12 cellular contexts compared by ENCODE assay signal in the genomic region with DNA sequence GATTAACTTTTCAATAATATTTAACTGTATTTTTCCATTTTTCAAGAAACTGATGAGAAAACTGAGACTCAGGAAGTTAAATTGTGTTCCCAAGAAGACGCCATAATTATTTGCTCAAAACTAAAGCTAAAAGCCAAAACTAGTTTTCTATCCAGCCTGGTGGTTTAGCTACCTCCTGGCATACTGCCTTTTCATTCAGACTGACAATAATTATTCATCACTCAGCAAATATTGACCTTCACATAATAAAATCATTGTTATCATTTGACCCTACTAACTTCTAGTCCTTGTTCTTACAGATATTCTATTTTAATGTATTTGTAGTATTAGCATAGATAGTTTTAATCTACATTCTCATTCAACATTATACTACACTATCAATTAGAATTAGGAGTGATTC.
"Had no signal": no experiment of that assay in that cellular context is flagged by ENCODE, and none has a peak within 500 bp of the region (broad histone marks: within the 10 kb centered on the region; RNA-seq: fewer than 3 reads in every experiment).

No MANE protein-coding gene starts in this region.

- ATAC-seq: lower lobe of right lung; stimulated activated memory B cell treated with anti-CD40 and anti-IgM and Interleukin-4, amounts not matched to agents 10 μg/mL and 1 μg/mL and 100 μg/mL, for 72 hours had no signal

- H3K9ac ChIP-seq: parathyroid adenoma had no signal

- FAIRE-seq: small intestine had no signal

- DNase-seq: activated effector memory CD4-positive, alpha-beta T cell treated with Interleukin-2 at 50 U/mL for 16 hours; colonic mucosa; effector CD8-positive, alpha-beta T cell; hippocampal formation; lower lobe of right lung; naive B cell; retina; small intestine; tibial artery; uterus had no signal

- H3K27ac ChIP-seq: colonic mucosa, lower lobe of right lung, tibial artery, uterus had no signal

- H3K4me3 ChIP-seq: colonic mucosa, lower lobe of right lung, tibial artery, uterus had no signal

- H3K9me3 ChIP-seq: colonic mucosa, lower lobe of right lung, tibial artery, uterus had no signal

- H3K27me3 ChIP-seq: colonic mucosa, tibial artery, uterus had no signal

- H3K4me1 ChIP-seq: colonic mucosa, lower lobe of right lung, tibial artery, uterus had no signal

- H3K36me3 ChIP-seq: colonic mucosa, lower lobe of right lung, tibial artery, uterus had no signal

- H3K79me2 ChIP-seq: parathyroid adenoma had no signal
